Comparison of ENCODE assay signal across 11 cellular contexts in genomic region chr10:35416628-35417625, GRCh38.
DNase-seq lines count a peak whose midpoint lies in the region; ATAC-seq and TF ChIP-seq lines count a peak whose summit lies in the region.
"Had no signal": no experiment of that assay in that cellular context is flagged by ENCODE, and none has a peak within 500 bp of the region (broad histone marks: within the 10 kb centered on the region; RNA-seq: fewer than 3 reads in every experiment).

No MANE protein-coding gene starts in this region.

- CTCF ChIA-PET in WTC11 (lab: Charles Lee) = interaction anchor here (1.1 to 1.2 kb wide), 4 partner anchors 8 to 178 kb away, joined by 3 to 4 read pairs (median 4); no protein-coding TSS in a partner anchor

- H3K4me3 Mint-ChIP-seq in WTC11 = no peak overlapping the region
- H3K4me3 Mint-ChIP-seq: activated CD8-positive, alpha-beta memory T cell treated with anti-CD3 and anti-CD28 coated beads, Interleukin-2, amount 10 ng/mL, durations not matched to agents 7 days and 5 days had no signal

- 67 to 70% methylated on average over 9 of the region's 9 CpGs for WGBS in tibial nerve, 2 donors

- H3K27me3 ChIP-seq in tibial nerve = no peaks in the 10 kb centered on the region
- H3K27me3 ChIP-seq in effector memory CD4-positive, alpha-beta T cell (replicated peaks; ENCODE audit: control insufficient read depth, insufficient read depth, low read length, poor library complexity, severe bottlenecking) = no peaks in the 10 kb centered on the region
- H3K27me3 ChIP-seq: SJSA1 had no signal

- no peaks in the 10 kb centered on the region for H3K36me3 ChIP-seq in tibial nerve
- no peaks in the 10 kb centered on the region for H3K36me3 ChIP-seq in effector memory CD4-positive, alpha-beta T cell (ENCODE audit: control insufficient read depth, insufficient read depth, low read length)
- H3K36me3 ChIP-seq: SJSA1 had no signal

- TF ChIP-seq CTCF in WTC11 (IDR thresholded peaks at IDR 0.05) = no peak
- TF ChIP-seq CTCF in tibial nerve (IDR thresholded peaks at IDR 0.05) = no peak

- POLR2A ChIA-PET in WTC11 (lab: Charles Lee) = no interaction called here

- peak overlapping the region; percentile 52 for H3K27ac Mint-ChIP-seq in WTC11
- H3K27ac Mint-ChIP-seq: activated CD8-positive, alpha-beta memory T cell treated with anti-CD3 and anti-CD28 coated beads, Interleukin-2, amount 10 ng/mL, durations not matched to agents 7 days and 5 days had no signal

- H3K36me3 Mint-ChIP-seq in WTC11 = no peaks in the 10 kb centered on the region
- H3K36me3 Mint-ChIP-seq: activated CD8-positive, alpha-beta memory T cell treated with anti-CD3 and anti-CD28 coated beads, Interleukin-2, amount 10 ng/mL, durations not matched to agents 7 days and 5 days had no signal

- DNase-seq in COR-L47 (lab: John Stamatoyannopoulos, UW) (peak; percentile 66), LHCN-M2 (ENCODE audit: low read depth) (peak; percentile 80), WTC11 (ENCODE audit: low spot score) (no peak), myocyte (ENCODE audit: low read depth) (peak; percentile 91), tibial nerve (ENCODE audit: low spot score in 2 of 2) (no peak), anterior cingulate cortex (lab: John Stamatoyannopoulos, UW) (no peak), cerebellar cortex (ENCODE audit: low spot score) (no peak)
- DNase-seq in effector memory CD4-positive, alpha-beta T cell = no peak
- DNase-seq: activated CD8-positive, alpha-beta memory T cell treated with anti-CD3 and anti-CD28 coated beads, Interleukin-2, amount 10 ng/mL, durations not matched to agents 7 days and 5 days; posterior cingulate gyrus had no signal

- H3K9me3 ChIP-seq in tibial nerve = no peaks in the 10 kb centered on the region
- no peaks in the 10 kb centered on the region for H3K9me3 ChIP-seq in effector memory CD4-positive, alpha-beta T cell (ENCODE audit: control insufficient read depth, low read length)
- H3K9me3 ChIP-seq: SJSA1 had no signal

- H3K27ac ChIP-seq in tibial nerve = peak overlapping the region in 2 of 4 donors; percentile 43 to 62
- H3K27ac ChIP-seq in effector memory CD4-positive, alpha-beta T cell (ENCODE audit: insufficient read depth, low read length, poor library complexity, severe bottlenecking) = no peak overlapping the region
- H3K27ac ChIP-seq: SJSA1 had no signal

- peak; percentile 25 for ATAC-seq in WTC11
- ATAC-seq: activated CD8-positive, alpha-beta memory T cell treated with anti-CD3 and anti-CD28 coated beads, Interleukin-2, amount 10 ng/mL, durations not matched to agents 7 days and 5 days had no signal

- TF ChIP-seq POLR2A in tibial nerve (IDR thresholded peaks at IDR 0.05) = no peak

- H3K9me3 Mint-ChIP-seq in WTC11 = no peaks in the 10 kb centered on the region

- H3K27me3 Mint-ChIP-seq in WTC11 (ENCODE audit: low read depth) = no peaks in the 10 kb centered on the region
- H3K27me3 Mint-ChIP-seq: activated CD8-positive, alpha-beta memory T cell treated with anti-CD3 and anti-CD28 coated beads, Interleukin-2, amount 10 ng/mL, durations not matched to agents 7 days and 5 days had no signal

- H3K4me1 Mint-ChIP-seq in WTC11 = peaks cover 56% of the 10 kb centered on the region
- H3K4me1 Mint-ChIP-seq: activated CD8-positive, alpha-beta memory T cell treated with anti-CD3 and anti-CD28 coated beads, Interleukin-2, amount 10 ng/mL, durations not matched to agents 7 days and 5 days had no signal

- H3K4me3 ChIP-seq in tibial nerve = no peak overlapping the region
- no peak overlapping the region for H3K4me3 ChIP-seq in effector memory CD4-positive, alpha-beta T cell (ENCODE audit: insufficient read depth, low read depth, low read length, poor library complexity, severe bottlenecking)
- H3K4me3 ChIP-seq: SJSA1 had no signal

- H3K4me1 ChIP-seq in tibial nerve = peaks cover 0 to 70% (median 29%) of the 10 kb centered on the region in 4 donors
- peaks cover 9% of the 10 kb centered on the region for H3K4me1 ChIP-seq in effector memory CD4-positive, alpha-beta T cell (ENCODE audit: control insufficient read depth, insufficient read depth, low read length, poor library complexity, severe bottlenecking)

- TF ChIP-seq EP300 in tibial nerve (IDR thresholded peaks at IDR 0.05) = no peak

TF ChIP-seq in WTC11, 78 proteins besides CTCF, POLR2A, EP300 and RAD21:
- no peak for TF ChIP-seq CREB1 (CRISPR knock-in tag; IDR thresholded peaks at IDR 0.05)
- TF ChIP-seq, protein P1, sequence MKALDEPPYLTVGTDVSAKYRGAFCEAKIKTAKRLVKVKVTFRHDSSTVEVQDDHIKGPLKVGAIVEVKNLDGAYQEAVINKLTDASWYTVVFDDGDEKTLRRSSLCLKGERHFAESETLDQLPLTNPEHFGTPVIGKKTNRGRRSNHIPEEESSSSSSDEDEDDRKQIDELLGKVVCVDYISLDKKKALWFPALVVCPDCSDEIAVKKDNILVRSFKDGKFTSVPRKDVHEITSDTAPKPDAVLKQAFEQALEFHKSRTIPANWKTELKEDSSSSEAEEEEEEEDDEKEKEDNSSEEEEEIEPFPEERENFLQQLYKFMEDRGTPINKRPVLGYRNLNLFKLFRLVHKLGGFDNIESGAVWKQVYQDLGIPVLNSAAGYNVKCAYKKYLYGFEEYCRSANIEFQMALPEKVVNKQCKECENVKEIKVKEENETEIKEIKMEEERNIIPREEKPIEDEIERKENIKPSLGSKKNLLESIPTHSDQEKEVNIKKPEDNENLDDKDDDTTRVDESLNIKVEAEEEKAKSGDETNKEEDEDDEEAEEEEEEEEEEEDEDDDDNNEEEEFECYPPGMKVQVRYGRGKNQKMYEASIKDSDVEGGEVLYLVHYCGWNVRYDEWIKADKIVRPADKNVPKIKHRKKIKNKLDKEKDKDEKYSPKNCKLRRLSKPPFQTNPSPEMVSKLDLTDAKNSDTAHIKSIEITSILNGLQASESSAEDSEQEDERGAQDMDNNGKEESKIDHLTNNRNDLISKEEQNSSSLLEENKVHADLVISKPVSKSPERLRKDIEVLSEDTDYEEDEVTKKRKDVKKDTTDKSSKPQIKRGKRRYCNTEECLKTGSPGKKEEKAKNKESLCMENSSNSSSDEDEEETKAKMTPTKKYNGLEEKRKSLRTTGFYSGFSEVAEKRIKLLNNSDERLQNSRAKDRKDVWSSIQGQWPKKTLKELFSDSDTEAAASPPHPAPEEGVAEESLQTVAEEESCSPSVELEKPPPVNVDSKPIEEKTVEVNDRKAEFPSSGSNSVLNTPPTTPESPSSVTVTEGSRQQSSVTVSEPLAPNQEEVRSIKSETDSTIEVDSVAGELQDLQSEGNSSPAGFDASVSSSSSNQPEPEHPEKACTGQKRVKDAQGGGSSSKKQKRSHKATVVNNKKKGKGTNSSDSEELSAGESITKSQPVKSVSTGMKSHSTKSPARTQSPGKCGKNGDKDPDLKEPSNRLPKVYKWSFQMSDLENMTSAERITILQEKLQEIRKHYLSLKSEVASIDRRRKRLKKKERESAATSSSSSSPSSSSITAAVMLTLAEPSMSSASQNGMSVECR (CRISPR knock-in tag; IDR thresholded peaks at IDR 0.05; ENCODE audit: borderline replicate concordance) = no peak
- no peak for TF ChIP-seq ZNF317 (CRISPR knock-in tag; IDR thresholded peaks at IDR 0.05; ENCODE audit: borderline replicate concordance, low read depth)
- no peak for TF ChIP-seq ZNF263 (CRISPR knock-in tag; IDR thresholded peaks at IDR 0.05; ENCODE audit: low read depth)
- TF ChIP-seq TEAD4 (CRISPR knock-in tag; IDR thresholded peaks at IDR 0.05) = no peak
- TF ChIP-seq ZNF219 (CRISPR knock-in tag; IDR thresholded peaks at IDR 0.05; ENCODE audit: borderline replicate concordance) = no peak
- no peak for TF ChIP-seq KAT7 (CRISPR knock-in tag; IDR thresholded peaks at IDR 0.05; ENCODE audit: borderline replicate concordance)
TF ChIP-seq in WTC11: peak in this region for 0.

Comparison
In these comparisons a context has a peak if more than half of its experiments do, and no peak if none do; other contexts are left out.
1. DNase-seq: peak in COR-L47 (single experiment), LHCN-M2 (single experiment) and myocyte (single experiment); none in WTC11 (single experiment), tibial nerve (0 of 2), anterior cingulate cortex (0 of 58), effector memory CD4-positive, alpha-beta T cell (0 of 3) and cerebellar cortex (single experiment).